8 cellular contexts compared by ENCODE assay signal in the genomic region with DNA sequence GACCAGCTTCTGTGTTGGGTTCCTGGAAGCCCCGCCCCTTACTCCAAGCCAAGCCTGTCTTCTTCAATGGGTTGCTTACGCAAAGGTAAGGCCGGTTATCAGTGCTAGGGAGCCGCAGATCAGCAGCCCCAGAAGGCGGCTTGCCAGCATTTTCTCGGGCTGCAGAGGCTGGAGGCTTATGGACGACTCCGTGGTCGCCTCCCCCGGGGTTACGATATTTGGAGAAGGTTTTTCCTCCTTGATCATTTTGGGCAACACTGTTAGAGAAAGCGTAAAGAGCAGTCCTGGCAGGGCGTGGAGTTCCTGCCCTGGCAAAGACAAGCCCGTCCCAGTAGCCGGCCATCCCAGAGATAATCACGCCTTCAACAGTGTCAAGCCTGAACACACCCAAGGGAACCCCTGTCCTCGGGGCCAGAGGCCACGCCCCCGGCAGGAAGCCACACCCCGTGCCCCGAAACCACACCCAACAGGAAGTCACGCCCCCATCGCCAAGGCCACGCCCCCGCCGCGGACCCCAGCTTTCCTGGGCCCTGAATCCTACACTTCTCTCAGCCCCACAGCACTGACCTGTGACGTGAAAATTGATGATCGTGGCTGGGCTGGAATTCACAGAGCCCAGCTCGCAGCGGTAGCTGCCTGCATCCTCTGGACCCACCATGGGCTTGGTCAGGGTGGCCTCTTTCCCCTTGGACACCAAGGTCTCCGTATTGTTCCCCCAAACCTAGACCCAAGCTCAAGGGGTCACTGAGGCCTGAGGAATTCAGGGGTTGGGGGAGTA. TPM values are rescaled to one million over a fixed set of nuclear protein-coding genes. Genes with fewer than 3 reads are reported as not detected.
DNase-seq lines count a peak whose midpoint lies in the region; ATAC-seq lines count a peak whose summit lies in the region.

No MANE protein-coding gene starts in this region.

- intact Hi-C loops in left cardiac atrium (cut with DNase I) = no loop called here

- peak; percentile 49 for DNase-seq in NCI-H748 (lab: John Stamatoyannopoulos, UW; ENCODE audit: unreplicated experiment)
- no peak for DNase-seq in NCI-H748 treated with DMSO at 0.1 percent for 48 hours (lab: John Stamatoyannopoulos, UW)
- DNase-seq in UCSD-AML1 (lab: John Stamatoyannopoulos, UW; ENCODE audit: unreplicated experiment) = peak; percentile 74
- DNase-seq in left cardiac atrium = peak; percentile 77
- peak; percentile 42 for DNase-seq in stimulated activated CD4-positive, alpha-beta T cell treated with anti-CD3 and anti-CD28 coated beads, Interleukin-4, amount 100 ng/mL, for 1 hour
- no peak for DNase-seq in SKM-1 (lab: John Stamatoyannopoulos, UW; ENCODE audit: unreplicated experiment)

- ATAC-seq in left cardiac atrium = peak in 1 of 2 donors; percentile 36
- ATAC-seq in HG03571 (IDR thresholded peaks at IDR 0.05; ENCODE audit: unreplicated experiment) = no peak
- ATAC-seq in HG03025 (IDR thresholded peaks at IDR 0.05; ENCODE audit: low FRiP score, unreplicated experiment) = no peak

RNA-seq across cellular contexts. Expression of a gene that starts 1.0 kb away (rescaled TPM):
- total RNA-seq in left cardiac atrium = 10 to 100 TPM; 14.9 to 23.8 TPM

RNA-seq across cellular contexts. Expression of a gene that starts 5.3 kb away (rescaled TPM):
- under 1 TPM; 0.29 to 0.92 TPM for total RNA-seq in left cardiac atrium

RNA-seq across cellular contexts. Expression of a gene that starts 11.0 kb away (rescaled TPM):
- 1 to 10 TPM; 2.1 to 3.5 TPM for total RNA-seq in left cardiac atrium

RNA-seq across cellular contexts. Expression of a gene that starts 13.9 kb away (rescaled TPM):
- not detected for total RNA-seq in left cardiac atrium

RNA-seq across cellular contexts. Expression of a gene that starts 21.9 kb away (rescaled TPM):
- 1 to 10 TPM; 1.6 to 3.2 TPM for total RNA-seq in left cardiac atrium

Comparison
In these comparisons a context has a peak if more than half of its experiments do, and no peak if none do; other contexts are left out.
1. DNase-seq: peak in NCI-H748 (single experiment), UCSD-AML1 (single experiment), left cardiac atrium (single experiment) and stimulated activated CD4-positive, alpha-beta T cell treated with anti-CD3 and anti-CD28 coated beads, Interleukin-4, amount 100 ng/mL, for 1 hour (single experiment); none in NCI-H748 treated with DMSO at 0.1 percent for 48 hours (single experiment) and SKM-1 (single experiment).